ENCODE assay signal across 1 cellular context in genomic region chr20:62329389-62330377, GRCh38.
TF ChIP-seq lines count a peak whose summit lies in the region.

No MANE protein-coding gene starts in this region.

TF ChIP-seq in IMR-90, 13 proteins besides CTCF, POLR2A, EP300 and RAD21 (continued from another document):
- no peak for TF ChIP-seq USF2 (IDR thresholded peaks at IDR 0.05; ENCODE audit: low read depth, low read length)
- TF ChIP-seq BHLHE40 (IDR thresholded peaks at IDR 0.05; ENCODE audit: low read depth, low read length) = no peak
- no peak for TF ChIP-seq FOS (IDR thresholded peaks at IDR 0.05; ENCODE audit: low read depth, low read length)
